ENCODE assay signal across 24 cellular contexts in genomic region chr6:25553502-25553901, GRCh38.
"Had no signal": no experiment of that assay in that cellular context is flagged by ENCODE, and none has a peak within 500 bp of the region (broad histone marks: within the 10 kb centered on the region; RNA-seq: fewer than 3 reads in every experiment).

No MANE protein-coding gene starts in this region.

- FAIRE-seq: endothelial cell of umbilical vein, frontal cortex, islet of Langerhans had no signal

- DNase-seq: activated gamma-delta T cell treated with Interleukin-2 at 50 U/mL for 16 hours; activated T-cell treated with anti-CD3 and anti-CD28 coated beads, Interleukin-2, amount 50 U/mL, for 1 hour; adrenal gland; brain microvascular endothelial cell; central memory CD4-positive, alpha-beta T cell; dermis blood vessel endothelial cell; effector CD8-positive, alpha-beta T cell; hypothalamus; left ventricle myocardium superior; mammary epithelial cell; naive thymus-derived CD8-positive, alpha-beta T cell; sigmoid colon; stimulated activated CD4-positive, alpha-beta T cell treated with anti-CD3 and anti-CD28 coated beads, Interleukin-2, amount 100 ng/mL, for 48 hours; stimulated activated CD8-positive, alpha-beta memory T cell treated with anti-CD3 and anti-CD28 coated beads, Interleukin-4, amount 100 ng/mL, for 48 hours; stimulated activated naive B cell treated with anti-CD40 and anti-IgM and Interleukin-4, amounts not matched to agents 10 μg/mL and 1 μg/mL and 100 μg/mL, for 72 hours had no signal

- ATAC-seq: activated naive CD4-positive, alpha-beta T cell treated with anti-CD3 and anti-CD28 coated beads, Interleukin-2, amount 50 U/mL, for 72 hours; esophagus mucosa; left ventricle myocardium superior; naive thymus-derived CD8-positive, alpha-beta T cell; stimulated activated naive B cell treated with anti-CD40 and anti-IgM and Interleukin-4, amounts not matched to agents 10 μg/mL and 1 μg/mL and 100 μg/mL, for 72 hours had no signal

- H3K9me3 ChIP-seq: adrenal gland, ascending aorta, sigmoid colon, thoracic aorta, vagina had no signal

- H3K4me3 ChIP-seq: adrenal gland, ascending aorta, neural progenitor cell, sigmoid colon, thoracic aorta, vagina had no signal

- H3K27me3 ChIP-seq: adrenal gland, ascending aorta, brain microvascular endothelial cell, neural progenitor cell, sigmoid colon, vagina had no signal

- H3K36me3 ChIP-seq: adrenal gland, brain microvascular endothelial cell, neural progenitor cell, sigmoid colon, vagina had no signal

- H3K27ac ChIP-seq: adrenal gland, ascending aorta, brain microvascular endothelial cell, neural progenitor cell, sigmoid colon, thoracic aorta, vagina had no signal

- H3K4me1 ChIP-seq: adrenal gland, ascending aorta, neural progenitor cell, sigmoid colon, vagina had no signal
